Comparison of ENCODE assay signal across 28 cellular contexts in the genomic region with DNA sequence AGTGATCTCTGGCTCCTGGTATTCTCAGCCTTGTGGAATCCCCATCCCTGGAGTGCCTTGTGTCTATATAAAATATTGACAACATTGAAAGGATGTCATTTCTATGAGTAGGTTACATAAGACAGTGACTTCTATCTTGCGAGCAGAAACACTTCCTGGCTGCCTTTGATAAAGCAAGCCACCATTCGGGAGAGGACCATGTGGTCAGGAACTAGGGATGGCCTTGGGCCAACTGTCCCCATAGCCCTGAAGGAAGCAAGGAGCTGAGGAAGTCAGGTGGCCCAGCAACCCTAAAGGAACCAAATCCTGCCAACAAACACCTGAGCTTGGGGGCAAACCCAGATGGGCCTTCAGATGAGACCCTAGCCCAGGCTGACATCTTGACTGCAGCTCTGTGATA.
"Had no signal": no experiment of that assay in that cellular context is flagged by ENCODE, and none has a peak within 500 bp of the region (broad histone marks: within the 10 kb centered on the region; RNA-seq: fewer than 3 reads in every experiment).

No MANE protein-coding gene starts in this region.

- DNase-seq: activated CD4-positive, alpha-beta T cell treated with anti-CD3 and anti-CD28 coated beads for 36 hours; activated CD4-positive, alpha-beta T cell treated with anti-CD3 and anti-CD28 coated beads, Interleukin-2, amount 10 ng/mL, durations not matched to agents 7 days and 5 days; activated CD4-positive, alpha-beta T cell treated with anti-CD3 and anti-CD28 coated beads, Interleukin-2, amount 50 U/mL, for 48 hours; activated CD8-positive, alpha-beta T cell treated with anti-CD3 and anti-CD28 coated beads, Interleukin-2, amount 10 ng/mL, durations not matched to agents 7 days and 5 days; activated gamma-delta T cell treated with Interleukin-2 at 50 U/mL for 16 hours; activated naive CD4-positive, alpha-beta T cell treated with anti-CD3 and anti-CD28 coated beads for 36 hours; activated T-cell treated with anti-CD3 and anti-CD28 coated beads, Interleukin-2, amount 50 U/mL, for 24 hours; adrenal gland; caudate nucleus; cerebellar nuclear complex; Kasumi-1; MG63; NCI-H1048; NCI-H1105 treated with DMSO at 0.1 percent for 48 hours; NCI-H1436; NCI-H1694; NCI-H1930; NCI-H2081 treated with DMSO at 0.1 percent for 48 hours; NCI-H226; NCI-H446 treated with DMSO at 0.1 percent for 48 hours; NCI-H524; NCI-H69; NCI-H82; NK-92 treated with Interleukin-12 subunit alpha and Interleukin-12 subunit beta, amount 100 ng/mL, for 24 hours; PC-9; Right ventricle myocardium superior had no signal

- H3K36me3 ChIP-seq: adrenal gland, MG63 had no signal

- ATAC-seq: activated CD4-positive, alpha-beta T cell treated with anti-CD3 and anti-CD28 coated beads for 36 hours; activated CD4-positive, CD25-positive, alpha-beta regulatory T cell treated with anti-CD3 and anti-CD28 coated beads, Interleukin-2, amount 50 U/mL, for 24 hours; activated CD8-positive, alpha-beta T cell treated with anti-CD3 and anti-CD28 coated beads, Interleukin-2, amount 10 ng/mL, durations not matched to agents 7 days and 5 days; activated naive CD4-positive, alpha-beta T cell treated with anti-CD3 and anti-CD28 coated beads, Interleukin-2, amount 50 U/mL, for 72 hours had no signal

- H3K27me3 ChIP-seq: adrenal gland, MG63 had no signal

- H2AFZ ChIP-seq: PC-9 had no signal

- H3K27ac ChIP-seq: adrenal gland, PC-9 had no signal

- H3K4me3 ChIP-seq: adrenal gland, MG63, PC-9 had no signal

- H3K4me1 ChIP-seq: adrenal gland had no signal

- H3K4me2 ChIP-seq: PC-9 had no signal
